ENCODE assay signal across 8 cellular contexts in genomic region chr6:53309059-53309896, GRCh38.
DNase-seq lines count a peak whose midpoint lies in the region; ATAC-seq, FAIRE-seq and TF ChIP-seq lines count a peak whose summit lies in the region.

No MANE protein-coding gene starts in this region.

- H3K27ac ChIP-seq in BLaER1 treated with 17β-estradiol and CSF1 and Interleukin-3, amounts not matched to agents 10 nM and 100 nM, result peak overlapping the region in 10 of 11 experiments; percentile 6 to 62 (median 44); a peak in 11 of 22 replicates

- FAIRE-seq in urothelium cell line (lab: Jason Lieb, UNC), result peak; percentile 5

- peak; percentile 65 for ATAC-seq in GM18873 (IDR thresholded peaks at IDR 0.05; ENCODE audit: low FRiP score, unreplicated experiment)
- ATAC-seq in HG03097 (IDR thresholded peaks at IDR 0.05; ENCODE audit: low FRiP score, unreplicated experiment), result peak; percentile 78

- H3K4me3 ChIP-seq in BLaER1 treated with 17β-estradiol and CSF1 and Interleukin-3, amounts not matched to agents 10 nM and 100 nM, result peak overlapping the region in 1 of 10 experiments; percentile 4; a peak in 2 of 20 replicates
- H3K4me3 ChIP-seq in fibroblast of mammary gland (ENCODE audit: control insufficient read depth, low read depth, low read length), result no peak overlapping the region

- peaks cover 33 to 78% (median 57%) of the 10 kb centered on the region in 10 experiments for H3K4me1 ChIP-seq in BLaER1 treated with 17β-estradiol and CSF1 and Interleukin-3, amounts not matched to agents 10 nM and 100 nM

- peak overlapping the region; percentile 48 to 90 (median 78) for H3K4me2 ChIP-seq in BLaER1 treated with 17β-estradiol and CSF1 and Interleukin-3, amounts not matched to agents 10 nM and 100 nM

- peaks cover 0 to 31% (median 9%) of the 10 kb centered on the region in 11 experiments; a peak in 11 of 22 replicates for H3K36me3 ChIP-seq in BLaER1 treated with 17β-estradiol and CSF1 and Interleukin-3, amounts not matched to agents 10 nM and 100 nM

- DNase-seq in OCI-M2 (lab: John Stamatoyannopoulos, UW; ENCODE audit: unreplicated experiment) (peak; percentile 63), fibroblast of mammary gland (ENCODE audit: low read depth) (peak; percentile 51), urothelium cell line (ENCODE audit: low spot score) (no peak), cerebellar nuclear complex (lab: John Stamatoyannopoulos, UW) (no peak)
- no peak for DNase-seq in stimulated activated CD4-positive, alpha-beta T cell treated with anti-CD3 and anti-CD28 coated beads, Interleukin-15, amount 100 ng/mL, for 24 hours

- H4K20me1 ChIP-seq in BLaER1 treated with 17β-estradiol and CSF1 and Interleukin-3, amounts not matched to agents 10 nM and 100 nM, result peaks cover 16 to 78% (median 47%) of the 10 kb centered on the region in 11 experiments; a peak in 19 of 22 replicates

- no peaks in the 10 kb centered on the region for H3K27me3 ChIP-seq in BLaER1 treated with 17β-estradiol and CSF1 and Interleukin-3, amounts not matched to agents 10 nM and 100 nM

- peaks cover 0 to 30% (median 22%) of the 10 kb centered on the region in 11 experiments; a peak in 20 of 22 replicates for H3K9me3 ChIP-seq in BLaER1 treated with 17β-estradiol and CSF1 and Interleukin-3, amounts not matched to agents 10 nM and 100 nM (replicated peaks in 1 of 11)

- peak overlapping the region in 4 of 11 experiments; percentile 27 to 61 (median 46); a peak in 4 of 22 replicates for H3K9ac ChIP-seq in BLaER1 treated with 17β-estradiol and CSF1 and Interleukin-3, amounts not matched to agents 10 nM and 100 nM

- TF ChIP-seq CTCF in fibroblast of mammary gland (conservative IDR thresholded peaks at IDR 0.05; ENCODE audit: control insufficient read depth, insufficient read depth, low read depth, low read length), result no peak

Comparison
In these comparisons a context has a peak if more than half of its experiments do, and no peak if none do; other contexts are left out.
1. DNase-seq: peak in OCI-M2 (single experiment) and fibroblast of mammary gland (single experiment); none in urothelium cell line (single experiment), cerebellar nuclear complex (0 of 2) and stimulated activated CD4-positive, alpha-beta T cell treated with anti-CD3 and anti-CD28 coated beads, Interleukin-15, amount 100 ng/mL, for 24 hours (single experiment).